ENCODE assay signal across 1 cellular context in the genomic region with DNA sequence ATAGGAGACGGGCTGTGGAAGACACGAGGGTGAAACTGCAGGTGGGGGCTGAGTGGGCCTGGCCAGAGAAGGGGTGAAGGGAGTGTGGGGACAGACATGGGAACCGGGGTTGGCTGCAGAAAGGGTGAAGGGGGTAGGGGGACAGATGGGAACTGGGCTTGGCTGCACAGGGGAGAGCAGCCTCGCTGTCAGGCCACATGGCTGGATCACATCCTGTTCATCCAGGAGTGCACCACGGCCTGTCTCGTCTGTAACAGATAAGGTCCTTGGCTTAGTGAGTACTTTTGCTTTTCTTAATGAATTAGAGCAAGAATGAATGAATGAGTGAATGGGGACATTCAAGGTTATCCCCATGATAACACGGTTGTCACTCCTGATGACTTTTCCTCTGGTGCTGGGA.
TF ChIP-seq lines count a peak whose summit lies in the region.

No MANE protein-coding gene starts in this region.

TF ChIP-seq in WTC11, 78 proteins besides CTCF, POLR2A, EP300 and RAD21 (continued from another document):
- TF ChIP-seq CREB1 (CRISPR knock-in tag; IDR thresholded peaks at IDR 0.05): no peak
- TF ChIP-seq EMX1 (CRISPR knock-in tag; IDR thresholded peaks at IDR 0.05): no peak
- TF ChIP-seq TEAD4 (CRISPR knock-in tag; IDR thresholded peaks at IDR 0.05): no peak
